8 cellular contexts compared by ENCODE assay signal in genomic region chr19:13880059-13880672, GRCh38. TPM values are rescaled to one million over a fixed set of nuclear protein-coding genes. Genes with fewer than 3 reads are reported as not detected.
A peak's percentile ranks its signal among the peaks of the same experiment; 100 is the strongest.
DNase-seq lines count a peak whose midpoint lies in the region; ATAC-seq and TF ChIP-seq lines count a peak whose summit lies in the region.

No MANE protein-coding gene starts in this region.

- H3K27me3 ChIP-seq in mucosa of stomach (ENCODE audit: control insufficient read depth, insufficient read depth, low read length) = no peaks in the 10 kb centered on the region

- TF ChIP-seq RAD21 in Ishikawa (IDR thresholded peaks at IDR 0.05; ENCODE audit: low read depth) = peak; percentile 88

- H3K4me3 ChIP-seq in epithelial cell of proximal tubule (ENCODE audit: low read depth, low read length) (peak overlapping the region; percentile 40), mucosa of stomach (ENCODE audit: low read length) (peak overlapping the region; percentile 22)

- ATAC-seq in GM21529 (IDR thresholded peaks at IDR 0.05; ENCODE audit: unreplicated experiment) = peak; percentile 73

- peak overlapping the region; percentile 77 for H3K9ac ChIP-seq in mucosa of stomach (ENCODE audit: low read length)

- H3K4me1 ChIP-seq in mucosa of stomach (ENCODE audit: control insufficient read depth, insufficient read depth, low read length) = peaks cover 48% of the 10 kb centered on the region

- peak; percentile 98 for TF ChIP-seq CTCF in epithelial cell of proximal tubule (conservative IDR thresholded peaks at IDR 0.05; ENCODE audit: low read depth, low read length)

- TF ChIP-seq EP300 in Ishikawa (IDR thresholded peaks at IDR 0.05; ENCODE audit: borderline replicate concordance) = no peak

- no peaks in the 10 kb centered on the region for H3K36me3 ChIP-seq in mucosa of stomach (ENCODE audit: control insufficient read depth, insufficient read depth, low read length)

- DNase-seq in DMS114 treated with DMSO at 0.1 percent for 48 hours (lab: John Stamatoyannopoulos, UW; ENCODE audit: unreplicated experiment) (peak; percentile 68), OCI-M1 (lab: John Stamatoyannopoulos, UW) (peak; percentile 100), activated T-cell treated with anti-CD3 and anti-CD28 coated beads for 48 hours (ENCODE audit: low read depth) (peak; percentile 99), epithelial cell of proximal tubule (ENCODE audit: low read depth) (peak; percentile 51)
- peak; percentile 100 for DNase-seq in stimulated activated CD8-positive, alpha-beta memory T cell treated with anti-CD3 and anti-CD28 coated beads, Interleukin-4, amount 100 ng/mL, for 48 hours

- no peaks in the 10 kb centered on the region for H3K9me3 ChIP-seq in mucosa of stomach (ENCODE audit: control insufficient read depth, low read length)

TF ChIP-seq in Ishikawa, 13 proteins besides CTCF, POLR2A, EP300 and RAD21:
- TF ChIP-seq CEBPB (IDR thresholded peaks at IDR 0.05) (peak; percentile 21; the same call in 1 of the 2 replicates), ZBTB7A (IDR thresholded peaks at IDR 0.05; ENCODE audit: low read depth) (peak; percentile 55; the same call in 1 of the 2 replicates), TEAD4 (IDR thresholded peaks at IDR 0.05) (peak; percentile 17; the same call in 1 of the 2 replicates), FOXM1 (IDR thresholded peaks at IDR 0.05; ENCODE audit: borderline replicate concordance, low read depth) (no peak)
- TF ChIP-seq, protein P1, sequence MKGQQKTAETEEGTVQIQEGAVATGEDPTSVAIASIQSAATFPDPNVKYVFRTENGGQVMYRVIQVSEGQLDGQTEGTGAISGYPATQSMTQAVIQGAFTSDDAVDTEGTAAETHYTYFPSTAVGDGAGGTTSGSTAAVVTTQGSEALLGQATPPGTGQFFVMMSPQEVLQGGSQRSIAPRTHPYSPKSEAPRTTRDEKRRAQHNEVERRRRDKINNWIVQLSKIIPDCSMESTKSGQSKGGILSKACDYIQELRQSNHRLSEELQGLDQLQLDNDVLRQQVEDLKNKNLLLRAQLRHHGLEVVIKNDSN (IDR thresholded peaks at IDR 0.05) = peak; percentile 51

RNA-seq across cellular contexts. Expression of gene NANOS3, which starts 3.2 kb away (rescaled TPM):
- not detected in 2 replicates for total RNA-seq in epithelial cell of proximal tubule

RNA-seq across cellular contexts. Expression of gene BRME1, which starts 25.8 kb away (rescaled TPM):
- total RNA-seq in epithelial cell of proximal tubule = 0.58 and 1.4 TPM in 2 replicates

RNA-seq across cellular contexts. Expression of gene CC2D1A, which starts 25.8 kb away (rescaled TPM):
- total RNA-seq in epithelial cell of proximal tubule = 27.2 and 30.6 TPM in 2 replicates

RNA-seq across cellular contexts. Expression of gene PODNL1, which starts 58.1 kb away (rescaled TPM):
- total RNA-seq in epithelial cell of proximal tubule = 0.46 TPM in 1 of 2 replicates, not detected in the other

Comparison
In these comparisons a context has a peak if more than half of its experiments do, and no peak if none do; other contexts are left out.
1. Peak in every context shown above with its lines: DNase-seq, ATAC-seq and H3K4me3 ChIP-seq.